Comparison of ENCODE assay signal across 10 cellular contexts in the genomic region with DNA sequence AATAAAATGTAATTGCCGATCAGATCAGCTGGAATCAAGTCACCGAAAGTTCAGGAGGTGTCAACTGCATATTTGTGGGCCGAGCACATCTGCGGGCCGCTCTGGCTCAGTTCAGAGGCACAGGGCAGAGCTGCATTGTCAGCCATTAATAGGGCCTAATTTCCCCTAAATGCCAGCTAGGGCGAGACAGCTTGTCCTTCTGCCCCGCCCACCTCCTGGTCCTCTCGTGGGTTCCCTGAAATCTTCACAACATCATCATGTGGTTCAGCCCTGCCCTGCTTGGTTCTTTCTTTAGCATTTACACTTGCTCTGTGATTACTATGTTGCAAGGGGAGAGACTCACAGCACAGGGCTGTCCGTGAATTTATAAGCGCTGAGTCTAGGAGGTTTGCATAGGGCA.
A peak's percentile ranks its signal among the peaks of the same experiment; 100 is the strongest.
DNase-seq lines count a peak whose midpoint lies in the region; ATAC-seq and TF ChIP-seq lines count a peak whose summit lies in the region.
"Had no signal": no experiment of that assay in that cellular context is flagged by ENCODE, and none has a peak within 500 bp of the region (broad histone marks: within the 10 kb centered on the region; RNA-seq: fewer than 3 reads in every experiment).

No MANE protein-coding gene starts in this region.

- no peak overlapping the region for H4K8ac ChIP-seq in neuronal stem cell (ENCODE audit: low read depth, low read length)

- H3K4me1 ChIP-seq in neuronal stem cell (ENCODE audit: control insufficient read depth in 2 of 2, insufficient read depth in 1 of 2, low read depth in 1 of 2, low read length in 2 of 2), result peaks cover 11 to 25% of the 10 kb centered on the region in 2 donors

- H3K18ac ChIP-seq in neuronal stem cell (ENCODE audit: low read length), result peak overlapping the region; percentile 66

- H2BK15ac ChIP-seq in neuronal stem cell (ENCODE audit: low read length), result peak overlapping the region; percentile 56

- no peaks in the 10 kb centered on the region for H3K36me3 ChIP-seq in neuronal stem cell (replicated peaks in 1 of 2; ENCODE audit: control insufficient read depth in 2 of 2, insufficient read depth in 2 of 2, low read length in 2 of 2)

- TF ChIP-seq CTCF in fibroblast of mammary gland (conservative IDR thresholded peaks at IDR 0.05; ENCODE audit: control insufficient read depth, insufficient read depth, low read depth, low read length), result no peak
- no peak for TF ChIP-seq CTCF in Calu3 (IDR thresholded peaks at IDR 0.05; ENCODE audit: unreplicated experiment)

- no peak overlapping the region for H2AFZ ChIP-seq in neuronal stem cell (ENCODE audit: low read length)

- DNase-seq in Ammon's horn (ENCODE audit: low spot score), result peak; percentile 65
- DNase-seq in NCI-H2227 (lab: John Stamatoyannopoulos, UW; ENCODE audit: unreplicated experiment), result peak; percentile 82
- DNase-seq in fibroblast of mammary gland (ENCODE audit: low read depth), result peak; percentile 74
- DNase-seq in neuronal stem cell (ENCODE audit: low spot score), result no peak
- DNase-seq in Calu3, result no peak
- DNase-seq in NCI-H2107 treated with DMSO at 0.1 percent for 48 hours (lab: John Stamatoyannopoulos, UW; ENCODE audit: unreplicated experiment), result no peak
- DNase-seq: NCI-H2171 treated with DMSO at 0.1 percent for 48 hours; stimulated activated CD4-positive, alpha-beta T cell treated with anti-CD3 and anti-CD28 coated beads, Interleukin-4, amount 100 ng/mL, for 1 hour had no signal

- H3K9me3 Mint-ChIP-seq in Calu3 (ENCODE audit: low read depth, unreplicated experiment), result no peaks in the 10 kb centered on the region

- no peak overlapping the region for H2BK5ac ChIP-seq in neuronal stem cell (ENCODE audit: low read length)

- no peak overlapping the region for H3K4ac ChIP-seq in neuronal stem cell (ENCODE audit: low read length)

- H3K4me3 ChIP-seq in fibroblast of mammary gland (ENCODE audit: control insufficient read depth, low read depth, low read length), result no peak overlapping the region
- no peak overlapping the region for H3K4me3 ChIP-seq in neuronal stem cell (ENCODE audit: low read length in 2 of 2)

- no peak overlapping the region for H4K91ac ChIP-seq in neuronal stem cell (ENCODE audit: low read depth, low read length, poor library complexity)

- H2AK5ac ChIP-seq in neuronal stem cell (ENCODE audit: low read depth, low read length), result no peak overlapping the region

- no peak overlapping the region for H3K4me2 ChIP-seq in neuronal stem cell (ENCODE audit: insufficient read depth, low read length, poor library complexity, severe bottlenecking)

- H3K4me1 Mint-ChIP-seq in Calu3 (ENCODE audit: low read depth, unreplicated experiment), result peaks cover 15% of the 10 kb centered on the region

- no CpG with 5 or more reads among the region's 10 CpGs for WGBS in neuronal stem cell (ENCODE audit: extremely low coverage in 2 of 2, insufficient read length in 2 of 2, insufficient replicate concordance in 1 of 2), 2 donors

- no peak for ATAC-seq in GM19035 (IDR thresholded peaks at IDR 0.05; ENCODE audit: unreplicated experiment)
- no peak for ATAC-seq in HG03108 (IDR thresholded peaks at IDR 0.05; ENCODE audit: unreplicated experiment)

- CTCF ChIA-PET in Calu3 (lab: Charles Lee), result no interaction called here

- H3K27me3 ChIP-seq in neuronal stem cell (ENCODE audit: control insufficient read depth in 3 of 3, insufficient read depth in 3 of 3, low read depth in 1 of 3, low read length in 3 of 3), result no peaks in the 10 kb centered on the region

- H2BK12ac ChIP-seq in neuronal stem cell (ENCODE audit: low read length), result no peak overlapping the region

- no peak overlapping the region for H3K27ac Mint-ChIP-seq in Calu3 (ENCODE audit: unreplicated experiment)

- BruUV-seq in Calu3 (replicated peaks; lab: Mats Ljungman, UMichigan), result no TSS peak

- no peak overlapping the region for H3K23ac ChIP-seq in neuronal stem cell (ENCODE audit: low read depth, low read length, poor library complexity)

- H3K14ac ChIP-seq in neuronal stem cell (ENCODE audit: low read length), result no peak overlapping the region

- peak overlapping the region; percentile 52 for H3K27ac ChIP-seq in neuronal stem cell (replicated peaks; ENCODE audit: low read length)

- H3K36me3 Mint-ChIP-seq in Calu3 (ENCODE audit: insufficient read depth, unreplicated experiment), result no peaks in the 10 kb centered on the region

- H3K9ac ChIP-seq in neuronal stem cell (ENCODE audit: low read depth, low read length, poor library complexity), result peak overlapping the region; percentile 1

- H3K4me3 Mint-ChIP-seq in Calu3 (ENCODE audit: low read depth, unreplicated experiment), result no peak overlapping the region

- H2BK120ac ChIP-seq in neuronal stem cell (ENCODE audit: low read depth, low read length), result no peak overlapping the region

- intact Hi-C loops in Calu3 (cut with micrococcal nuclease; ENCODE audit: unreplicated experiment), result no loop called here

- no peaks in the 10 kb centered on the region for H3K79me1 ChIP-seq in neuronal stem cell (ENCODE audit: low read depth, low read length)

- H3K27me3 Mint-ChIP-seq in Calu3 (ENCODE audit: unreplicated experiment), result no peaks in the 10 kb centered on the region

- H3K9me3 ChIP-seq in neuronal stem cell (replicated peaks in 1 of 2; ENCODE audit: control insufficient read depth in 2 of 2, insufficient read depth in 1 of 2, low read depth in 1 of 2, low read length in 2 of 2), result peaks cover 3 to 14% of the 10 kb centered on the region in 2 donors

Comparison
In these comparisons a context has a peak if more than half of its experiments do, and no peak if none do; other contexts are left out.
1. DNase-seq: peak in Ammon's horn (single experiment), NCI-H2227 (single experiment) and fibroblast of mammary gland (single experiment); none in neuronal stem cell (single experiment), Calu3 (single experiment) and NCI-H2107 treated with DMSO at 0.1 percent for 48 hours (single experiment).